2 cellular contexts compared by ENCODE assay signal in the genomic region with DNA sequence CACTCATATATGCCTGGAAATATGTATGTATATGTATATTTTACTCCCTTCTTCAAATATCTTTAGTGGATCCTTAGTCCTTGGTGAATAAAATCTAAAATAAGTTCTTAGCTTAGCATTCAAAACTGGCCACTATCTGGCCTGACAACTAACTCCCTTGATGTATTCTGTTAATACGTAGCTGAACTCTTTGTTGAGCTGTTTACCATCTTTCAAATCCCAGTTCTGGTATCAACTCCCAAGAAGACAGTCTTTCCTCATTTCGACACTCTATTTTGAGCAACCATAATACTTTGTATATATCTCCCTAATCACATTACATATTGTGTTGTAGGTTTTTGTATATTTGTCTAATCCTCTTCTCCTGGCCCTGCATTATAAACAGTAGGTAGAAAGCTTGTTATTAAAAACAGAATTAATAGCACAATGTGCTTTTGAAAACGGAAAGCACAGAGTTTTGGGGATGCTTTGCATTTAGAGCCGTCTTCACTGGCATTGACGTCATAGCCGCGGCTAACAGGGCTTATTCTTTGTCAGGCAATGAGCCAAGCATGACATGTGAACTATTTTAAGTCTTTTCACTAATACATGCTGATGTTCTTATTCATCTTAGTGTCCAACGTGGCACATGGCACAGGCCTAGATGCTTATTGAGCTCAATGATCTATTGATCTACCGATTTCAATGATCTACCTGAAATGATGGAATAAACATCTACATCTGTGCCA.
TF ChIP-seq lines count a peak whose summit lies in the region.

No MANE protein-coding gene starts in this region.

TF ChIP-seq in SK-N-SH, 30 proteins besides CTCF, POLR2A, EP300 and RAD21 (continued from another document):
- TF ChIP-seq FOSL2 (IDR thresholded peaks at IDR 0.05; ENCODE audit: borderline replicate concordance, low read depth) = peak; percentile 3; the same call in 1 of the 2 replicates
- TF ChIP-seq RFX5 (IDR thresholded peaks at IDR 0.05; ENCODE audit: low read length) = no peak
- TF ChIP-seq TCF12 (IDR thresholded peaks at IDR 0.05) = peak; percentile 6; the same call in 1 of the 2 replicates

TF ChIP-seq in SK-N-SH treated with all-trans-retinoic acid at 6 μM for 48 hours, 23 proteins besides CTCF, POLR2A, EP300 and RAD21 (continued from another document):
- TF ChIP-seq, protein P1, sequence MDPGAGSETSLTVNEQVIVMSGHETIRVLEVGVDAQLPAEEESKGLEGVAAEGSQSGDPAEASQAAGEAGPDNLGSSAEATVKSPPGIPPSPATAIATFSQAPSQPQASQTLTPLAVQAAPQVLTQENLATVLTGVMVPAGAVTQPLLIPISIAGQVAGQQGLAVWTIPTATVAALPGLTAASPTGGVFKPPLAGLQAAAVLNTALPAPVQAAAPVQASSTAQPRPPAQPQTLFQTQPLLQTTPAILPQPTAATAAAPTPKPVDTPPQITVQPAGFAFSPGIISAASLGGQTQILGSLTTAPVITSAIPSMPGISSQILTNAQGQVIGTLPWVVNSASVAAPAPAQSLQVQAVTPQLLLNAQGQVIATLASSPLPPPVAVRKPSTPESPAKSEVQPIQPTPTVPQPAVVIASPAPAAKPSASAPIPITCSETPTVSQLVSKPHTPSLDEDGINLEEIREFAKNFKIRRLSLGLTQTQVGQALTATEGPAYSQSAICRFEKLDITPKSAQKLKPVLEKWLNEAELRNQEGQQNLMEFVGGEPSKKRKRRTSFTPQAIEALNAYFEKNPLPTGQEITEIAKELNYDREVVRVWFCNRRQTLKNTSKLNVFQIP (CRISPR knock-in tag; IDR thresholded peaks at IDR 0.05; ENCODE audit: borderline replicate concordance, low read depth) = no peak
- TF ChIP-seq ZNF8 (CRISPR knock-in tag; IDR thresholded peaks at IDR 0.05) = no peak
